Comparison of ENCODE assay signal across 22 cellular contexts in the genomic region with DNA sequence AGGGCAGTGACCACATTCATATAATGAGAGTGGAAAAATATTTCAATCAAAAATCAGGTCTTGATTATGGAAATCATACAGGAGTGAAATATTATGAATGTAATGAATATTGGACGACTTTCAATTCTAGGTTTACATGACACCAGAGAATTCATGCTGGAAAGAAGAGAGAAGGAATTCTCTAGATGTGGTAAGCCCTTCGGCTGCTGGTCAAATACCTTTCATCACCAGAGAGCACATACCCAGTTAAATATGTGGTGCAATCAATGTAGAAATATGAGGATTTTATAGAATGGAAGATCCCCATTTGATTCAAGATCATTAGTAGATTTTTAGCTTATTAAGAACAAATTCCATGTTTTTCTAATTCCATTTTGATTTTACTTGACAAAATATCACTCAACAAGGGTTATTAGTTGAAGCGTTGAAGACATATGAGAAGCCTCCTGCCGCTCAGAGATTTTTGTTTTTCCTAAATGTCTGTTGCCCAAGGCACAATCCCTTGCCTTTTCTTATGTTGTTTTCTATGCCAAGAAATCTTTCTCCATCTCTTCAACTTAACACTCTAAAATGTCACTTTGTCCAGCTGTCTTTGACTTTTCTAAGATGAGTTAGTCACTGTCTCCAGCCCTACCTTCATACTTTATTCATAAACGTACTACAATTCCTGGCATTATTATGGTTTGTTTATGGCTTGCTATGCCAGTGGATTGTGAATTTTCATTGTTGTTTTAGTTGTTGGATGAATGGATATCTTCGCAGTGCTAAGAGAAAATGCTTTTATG.
"Had no signal": no experiment of that assay in that cellular context is flagged by ENCODE, and none has a peak within 500 bp of the region (broad histone marks: within the 10 kb centered on the region; RNA-seq: fewer than 3 reads in every experiment).

No MANE protein-coding gene starts in this region.

- H3K4me1 ChIP-seq: prostate gland, right lobe of liver, suprapubic skin had no signal

- H3K4me3 Mint-ChIP-seq: activated CD4-positive, alpha-beta memory T cell treated with anti-CD3 and anti-CD28 coated beads for 36 hours; activated CD4-positive, alpha-beta T cell treated with anti-CD3 and anti-CD28 coated beads for 36 hours; activated CD8-positive, alpha-beta memory T cell treated with anti-CD3 and anti-CD28 coated beads, Interleukin-2, amount 10 ng/mL, durations not matched to agents 7 days and 5 days; activated naive CD4-positive, alpha-beta T cell treated with anti-CD3 and anti-CD28 coated beads, Interleukin-2, amount 10 ng/mL, durations not matched to agents 7 days and 5 days; brain; endodermal cell; memory B cell; natural killer cell treated with Interleukin-12 subunit alpha and Interleukin-12 subunit beta and Interleukin-15 and Interleukin-18, amount 100 ng/mL, for 72 hours; stimulated activated naive CD8-positive, alpha-beta T cell treated with anti-CD3 and anti-CD28 coated beads, Interleukin-15, Interleukin-2, amounts not matched to agents 100 ng/mL and 50 ng/mL, for 24 hours; type B pancreatic cell had no signal

- H3K36me3 ChIP-seq: prostate gland, right lobe of liver, spleen, suprapubic skin had no signal

- H3K27me3 Mint-ChIP-seq: activated CD4-positive, alpha-beta memory T cell treated with anti-CD3 and anti-CD28 coated beads for 36 hours; activated CD4-positive, alpha-beta T cell treated with anti-CD3 and anti-CD28 coated beads for 36 hours; activated naive CD4-positive, alpha-beta T cell treated with anti-CD3 and anti-CD28 coated beads, Interleukin-2, amount 10 ng/mL, durations not matched to agents 7 days and 5 days; stimulated activated naive CD8-positive, alpha-beta T cell treated with anti-CD3 and anti-CD28 coated beads, Interleukin-15, Interleukin-2, amounts not matched to agents 100 ng/mL and 50 ng/mL, for 24 hours; type B pancreatic cell had no signal

- H3K36me3 Mint-ChIP-seq: activated CD4-positive, alpha-beta memory T cell treated with anti-CD3 and anti-CD28 coated beads for 36 hours; activated CD8-positive, alpha-beta memory T cell treated with anti-CD3 and anti-CD28 coated beads, Interleukin-2, amount 10 ng/mL, durations not matched to agents 7 days and 5 days; activated naive CD4-positive, alpha-beta T cell treated with anti-CD3 and anti-CD28 coated beads, Interleukin-2, amount 10 ng/mL, durations not matched to agents 7 days and 5 days; brain; memory B cell; natural killer cell treated with Interleukin-12 subunit alpha and Interleukin-12 subunit beta and Interleukin-15 and Interleukin-18, amount 100 ng/mL, for 72 hours; type B pancreatic cell had no signal

- H3K4me3 ChIP-seq: prostate gland, right lobe of liver, spleen, suprapubic skin had no signal

- H3K27me3 ChIP-seq: right lobe of liver, spleen, suprapubic skin had no signal

- DNase-seq: activated CD4-positive, alpha-beta memory T cell treated with anti-CD3 and anti-CD28 coated beads for 36 hours; activated CD4-positive, alpha-beta T cell treated with anti-CD3 and anti-CD28 coated beads for 36 hours; activated CD8-positive, alpha-beta memory T cell treated with anti-CD3 and anti-CD28 coated beads, Interleukin-2, amount 10 ng/mL, durations not matched to agents 7 days and 5 days; activated naive CD4-positive, alpha-beta T cell treated with anti-CD3 and anti-CD28 coated beads, Interleukin-2, amount 10 ng/mL, durations not matched to agents 7 days and 5 days; activated T-cell treated with anti-CD3 and anti-CD28 coated beads, Interleukin-2, amount 50 U/mL, for 1 hour; endodermal cell; foreskin fibroblast; glutamatergic neuron; hypothalamus; left ventricle myocardium superior; occipital lobe; right lobe of liver; spleen; T-helper 2 cell had no signal

- H3K27ac Mint-ChIP-seq: activated CD4-positive, alpha-beta memory T cell treated with anti-CD3 and anti-CD28 coated beads for 36 hours; activated CD4-positive, alpha-beta T cell treated with anti-CD3 and anti-CD28 coated beads for 36 hours; activated CD8-positive, alpha-beta memory T cell treated with anti-CD3 and anti-CD28 coated beads, Interleukin-2, amount 10 ng/mL, durations not matched to agents 7 days and 5 days; activated naive CD4-positive, alpha-beta T cell treated with anti-CD3 and anti-CD28 coated beads, Interleukin-2, amount 10 ng/mL, durations not matched to agents 7 days and 5 days; activated T-helper 2 cell treated with anti-CD3 and anti-CD28 coated beads, Interferon-gamma antibody, Interleukin-2, Interleukin-4, amounts not matched to agents 10 μg/mL and 5 μg/mL and 100 μg/mL, durations not matched to agents 14 hours and 24 hours and 36 hours; brain; endodermal cell; memory B cell; natural killer cell treated with Interleukin-12 subunit alpha and Interleukin-12 subunit beta and Interleukin-15 and Interleukin-18, amount 100 ng/mL, for 72 hours; stimulated activated naive CD8-positive, alpha-beta T cell treated with anti-CD3 and anti-CD28 coated beads, Interleukin-15, Interleukin-2, amounts not matched to agents 100 ng/mL and 50 ng/mL, for 24 hours; type B pancreatic cell had no signal

- H3K9me3 Mint-ChIP-seq: activated CD4-positive, alpha-beta memory T cell treated with anti-CD3 and anti-CD28 coated beads for 36 hours; activated naive CD4-positive, alpha-beta T cell treated with anti-CD3 and anti-CD28 coated beads, Interleukin-2, amount 10 ng/mL, durations not matched to agents 7 days and 5 days; activated T-helper 2 cell treated with anti-CD3 and anti-CD28 coated beads, Interferon-gamma antibody, Interleukin-2, Interleukin-4, amounts not matched to agents 10 μg/mL and 5 μg/mL and 100 μg/mL, durations not matched to agents 14 hours and 24 hours and 36 hours; memory B cell; natural killer cell treated with Interleukin-12 subunit alpha and Interleukin-12 subunit beta and Interleukin-15 and Interleukin-18, amount 100 ng/mL, for 72 hours; stimulated activated naive CD8-positive, alpha-beta T cell treated with anti-CD3 and anti-CD28 coated beads, Interleukin-15, Interleukin-2, amounts not matched to agents 100 ng/mL and 50 ng/mL, for 24 hours; type B pancreatic cell had no signal

- H3K4me1 Mint-ChIP-seq: activated CD4-positive, alpha-beta T cell treated with anti-CD3 and anti-CD28 coated beads for 36 hours; activated CD8-positive, alpha-beta memory T cell treated with anti-CD3 and anti-CD28 coated beads, Interleukin-2, amount 10 ng/mL, durations not matched to agents 7 days and 5 days; activated naive CD4-positive, alpha-beta T cell treated with anti-CD3 and anti-CD28 coated beads, Interleukin-2, amount 10 ng/mL, durations not matched to agents 7 days and 5 days; memory B cell had no signal

- H3K9me3 ChIP-seq: prostate gland, right lobe of liver, spleen, suprapubic skin had no signal

- H3K27ac ChIP-seq: prostate gland, right lobe of liver, spleen, suprapubic skin had no signal
